ENCODE assay signal across 21 cellular contexts in the genomic region with DNA sequence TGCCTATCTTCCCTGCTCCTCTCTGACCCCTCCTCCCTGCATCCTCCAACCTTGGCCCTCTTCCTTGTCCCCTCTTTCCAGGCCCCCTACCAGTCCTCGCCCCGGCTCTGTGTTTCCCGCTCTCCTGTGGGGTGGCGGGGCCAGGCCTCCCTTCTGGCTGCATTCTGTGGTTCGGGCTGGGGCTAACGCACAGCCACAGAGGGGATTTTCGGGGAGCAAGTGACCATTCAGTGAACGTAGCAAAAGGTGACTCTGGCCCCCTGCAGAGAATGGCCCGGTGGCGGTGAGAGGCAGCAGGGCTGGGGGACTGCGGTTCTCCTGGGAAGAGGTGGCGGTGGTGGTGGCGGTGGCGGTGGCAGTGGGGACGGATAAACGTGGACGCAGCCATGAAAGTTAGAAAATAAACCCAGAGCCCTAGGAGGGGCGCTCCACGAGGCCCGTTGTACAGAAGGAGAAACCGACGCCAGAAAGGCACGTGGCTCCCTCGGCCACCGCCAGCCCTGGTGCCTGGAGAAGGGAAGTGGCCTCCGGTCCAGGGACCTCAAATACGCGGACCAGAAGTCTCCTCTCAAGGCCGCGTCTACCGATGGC.
"Had no signal": no experiment of that assay in that cellular context is flagged by ENCODE, and none has a peak within 500 bp of the region (broad histone marks: within the 10 kb centered on the region; RNA-seq: fewer than 3 reads in every experiment).

No MANE protein-coding gene starts in this region.

- ATAC-seq: heart right ventricle; left colon; naive thymus-derived CD4-positive, alpha-beta T cell; right cardiac atrium had no signal

- H3K27me3 ChIP-seq: pancreas had no signal

- FAIRE-seq: bronchial epithelial cell, endometrium, pancreas had no signal

- H3K27ac Mint-ChIP-seq: activated B cell treated with CpG ODN at 0.5 μM for 24 hours; activated CD4-positive, alpha-beta memory T cell treated with anti-CD3 and anti-CD28 coated beads for 36 hours; activated naive CD8-positive, alpha-beta T cell; naive thymus-derived CD4-positive, alpha-beta T cell; T-helper 1 cell treated with Interleukin-12 subunit alpha and Interleukin-12 subunit beta and Interleukin-4 antibody, amounts not matched to agents 30 μg/mL and 1 μg/mL, for 36 hours had no signal

- H3K9me3 Mint-ChIP-seq: activated B cell treated with CpG ODN at 0.5 μM for 24 hours; activated CD4-positive, alpha-beta memory T cell treated with anti-CD3 and anti-CD28 coated beads for 36 hours; naive thymus-derived CD4-positive, alpha-beta T cell; stimulated activated naive CD8-positive, alpha-beta T cell treated with anti-CD3 and anti-CD28 coated beads, Interleukin-15, amount 100 ng/mL, for 72 hours; T-helper 1 cell treated with Interleukin-12 subunit alpha and Interleukin-12 subunit beta and Interleukin-4 antibody, amounts not matched to agents 30 μg/mL and 1 μg/mL, for 36 hours had no signal

- H3K9me3 ChIP-seq: heart right ventricle, pancreas, tibial nerve had no signal

- H3K36me3 Mint-ChIP-seq: activated CD4-positive, alpha-beta memory T cell treated with anti-CD3 and anti-CD28 coated beads for 36 hours; activated naive CD8-positive, alpha-beta T cell; naive thymus-derived CD4-positive, alpha-beta T cell had no signal

- H3K27ac ChIP-seq: heart right ventricle, pancreas, tibial nerve had no signal

- H3K4me3 ChIP-seq: heart right ventricle, pancreas, tibial nerve had no signal

- H3K4me1 ChIP-seq: pancreas had no signal

- H3K36me3 ChIP-seq: heart right ventricle, pancreas, tibial nerve had no signal

- H3K4me3 Mint-ChIP-seq: activated B cell treated with CpG ODN at 0.5 μM for 24 hours; activated CD4-positive, alpha-beta memory T cell treated with anti-CD3 and anti-CD28 coated beads for 36 hours; T-helper 1 cell treated with Interleukin-12 subunit alpha and Interleukin-12 subunit beta and Interleukin-4 antibody, amounts not matched to agents 30 μg/mL and 1 μg/mL, for 36 hours had no signal

- DNase-seq: activated B cell treated with CpG ODN at 0.5 μM for 24 hours; activated CD4-positive, alpha-beta memory T cell treated with anti-CD3 and anti-CD28 coated beads for 36 hours; activated CD4-positive, alpha-beta T cell treated with anti-CD3 and anti-CD28 coated beads for 4 hours; amniotic stem cell; cerebellar nuclear complex; erythroblast; foreskin fibroblast; heart right ventricle; islet precursor cell; left colon; naive thymus-derived CD4-positive, alpha-beta T cell; right cardiac atrium; stimulated activated CD4-positive, alpha-beta T cell treated with anti-CD3 and anti-CD28 coated beads, Interleukin-1b, Interleukin-23, amount 100 ng/mL, for 48 hours; stimulated activated naive CD8-positive, alpha-beta T cell treated with anti-CD3 and anti-CD28 coated beads, Interleukin-15, amount 100 ng/mL, for 72 hours; T1000 had no signal
